ENCODE assay signal across 21 cellular contexts in genomic region chr2:185921048-185921756, GRCh38.
"Had no signal": no experiment of that assay in that cellular context is flagged by ENCODE, and none has a peak within 500 bp of the region (broad histone marks: within the 10 kb centered on the region; RNA-seq: fewer than 3 reads in every experiment).

No MANE protein-coding gene starts in this region.

- H3K27ac ChIP-seq: adrenal gland, body of pancreas, left lung, neutrophil, thyroid gland, WERI-Rb-1 had no signal

- H3K27me3 ChIP-seq: adrenal gland, body of pancreas, left lung, neutrophil, thyroid gland had no signal

- ATAC-seq: activated CD4-positive, alpha-beta T cell treated with anti-CD3 and anti-CD28 coated beads for 36 hours; activated CD8-positive, alpha-beta memory T cell treated with anti-CD3 and anti-CD28 coated beads, Interleukin-2, amount 10 ng/mL, durations not matched to agents 7 days and 5 days; body of pancreas; left lung; natural killer cell; stimulated activated memory B cell treated with anti-CD40 and anti-IgM and Interleukin-4, amounts not matched to agents 10 μg/mL and 1 μg/mL and 100 μg/mL, for 72 hours had no signal

- H3K36me3 ChIP-seq: adrenal gland, left lung, neutrophil, thyroid gland, WERI-Rb-1 had no signal

- H3K4me3 ChIP-seq: adrenal gland, body of pancreas, left lung, thyroid gland had no signal

- H3K9me3 ChIP-seq: adrenal gland, body of pancreas, left lung, neutrophil, thyroid gland had no signal

- FAIRE-seq: kidney, urothelium cell line had no signal

- H3K4me1 ChIP-seq: adrenal gland, body of pancreas, left lung, thyroid gland had no signal

- DNase-seq: activated CD4-positive, alpha-beta memory T cell treated with anti-CD3 and anti-CD28 coated beads for 36 hours; activated CD4-positive, alpha-beta T cell treated with anti-CD3 and anti-CD28 coated beads for 36 hours; activated CD8-positive, alpha-beta memory T cell treated with anti-CD3 and anti-CD28 coated beads, Interleukin-2, amount 10 ng/mL, durations not matched to agents 7 days and 5 days; activated effector memory CD4-positive, alpha-beta T cell treated with Interleukin-2 at 50 U/mL for 16 hours; activated T-cell treated with anti-CD3 and anti-CD28 coated beads, Interleukin-2, amount 50 U/mL, for 24 hours; adrenal gland; body of pancreas; cerebellar nuclear complex; effector memory CD4-positive, alpha-beta T cell; kidney; left lung; natural killer cell; retina; stimulated activated CD4-positive, alpha-beta T cell treated with anti-CD3 and anti-CD28 coated beads, Interleukin-2, amount 100 ng/mL, for 48 hours; T-helper 1 cell; T1000; thyroid gland; WERI-Rb-1 had no signal
